In the genomic region with DNA sequence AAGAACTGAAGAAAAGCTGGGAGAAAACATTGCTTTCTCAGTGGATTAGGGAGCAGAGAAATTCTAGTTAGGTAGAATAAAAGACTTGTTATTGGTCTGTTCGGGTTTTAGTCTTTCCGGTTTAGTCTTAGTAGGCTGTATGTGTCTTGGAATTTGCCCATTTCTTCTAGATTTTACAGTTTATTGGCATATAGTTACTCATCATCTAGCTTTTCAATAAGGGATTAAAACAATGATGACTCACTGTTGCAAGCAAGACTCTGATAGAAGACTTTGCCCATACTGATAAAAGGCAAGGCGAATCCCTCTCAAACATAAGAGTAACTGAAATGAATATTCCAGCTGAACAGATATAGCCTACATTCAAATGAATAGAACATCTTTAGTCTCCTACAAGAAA, we compare ENCODE assay signal across 15 cellular contexts.
"Had no signal": no experiment of that assay in that cellular context is flagged by ENCODE, and none has a peak within 500 bp of the region (broad histone marks: within the 10 kb centered on the region; RNA-seq: fewer than 3 reads in every experiment).

No MANE protein-coding gene starts in this region.

- H3K4me3 ChIP-seq: ascending aorta, breast epithelium, testis had no signal

- H3K4me1 Mint-ChIP-seq: activated CD4-positive, alpha-beta T cell treated with anti-CD3 and anti-CD28 coated beads for 36 hours; activated CD8-positive, alpha-beta memory T cell treated with anti-CD3 and anti-CD28 coated beads, Interleukin-2, amount 10 ng/mL, durations not matched to agents 7 days and 5 days; activated naive CD4-positive, alpha-beta T cell treated with anti-CD3 and anti-CD28 coated beads, Interleukin-2, amount 10 ng/mL, durations not matched to agents 7 days and 5 days had no signal

- ATAC-seq: activated CD4-positive, alpha-beta T cell treated with anti-CD3 and anti-CD28 coated beads for 36 hours; activated CD8-positive, alpha-beta memory T cell treated with anti-CD3 and anti-CD28 coated beads, Interleukin-2, amount 10 ng/mL, durations not matched to agents 7 days and 5 days; natural killer cell treated with Interleukin-12 subunit alpha and Interleukin-12 subunit beta and Interleukin-15 and Interleukin-18, amount 100 ng/mL, for 72 hours; stimulated activated naive CD8-positive, alpha-beta T cell treated with anti-CD3 and anti-CD28 coated beads, Interleukin-15, Interleukin-2, amounts not matched to agents 100 U/mL and 50 U/mL, for 24 hours; T-cell had no signal

- H3K4me1 ChIP-seq: ascending aorta, breast epithelium, testis had no signal

- H3K27ac Mint-ChIP-seq: activated CD4-positive, alpha-beta memory T cell treated with anti-CD3 and anti-CD28 coated beads for 36 hours; activated CD4-positive, alpha-beta T cell treated with anti-CD3 and anti-CD28 coated beads for 36 hours; activated CD8-positive, alpha-beta memory T cell treated with anti-CD3 and anti-CD28 coated beads, Interleukin-2, amount 10 ng/mL, durations not matched to agents 7 days and 5 days; activated naive CD4-positive, alpha-beta T cell treated with anti-CD3 and anti-CD28 coated beads, Interleukin-2, amount 10 ng/mL, durations not matched to agents 7 days and 5 days; natural killer cell treated with Interleukin-12 subunit alpha and Interleukin-12 subunit beta and Interleukin-15 and Interleukin-18, amount 100 ng/mL, for 72 hours; T-cell had no signal

- H3K27me3 Mint-ChIP-seq: activated CD4-positive, alpha-beta memory T cell treated with anti-CD3 and anti-CD28 coated beads for 36 hours; activated CD4-positive, alpha-beta T cell treated with anti-CD3 and anti-CD28 coated beads for 36 hours; activated CD8-positive, alpha-beta memory T cell treated with anti-CD3 and anti-CD28 coated beads, Interleukin-2, amount 10 ng/mL, durations not matched to agents 7 days and 5 days; activated naive CD4-positive, alpha-beta T cell treated with anti-CD3 and anti-CD28 coated beads, Interleukin-2, amount 10 ng/mL, durations not matched to agents 7 days and 5 days; natural killer cell treated with Interleukin-12 subunit alpha and Interleukin-12 subunit beta and Interleukin-15 and Interleukin-18, amount 100 ng/mL, for 72 hours; T-cell had no signal

- H3K4me3 Mint-ChIP-seq: activated CD4-positive, alpha-beta memory T cell treated with anti-CD3 and anti-CD28 coated beads for 36 hours; activated CD4-positive, alpha-beta T cell treated with anti-CD3 and anti-CD28 coated beads for 36 hours; activated CD8-positive, alpha-beta memory T cell treated with anti-CD3 and anti-CD28 coated beads, Interleukin-2, amount 10 ng/mL, durations not matched to agents 7 days and 5 days; activated naive CD4-positive, alpha-beta T cell treated with anti-CD3 and anti-CD28 coated beads, Interleukin-2, amount 10 ng/mL, durations not matched to agents 7 days and 5 days; natural killer cell treated with Interleukin-12 subunit alpha and Interleukin-12 subunit beta and Interleukin-15 and Interleukin-18, amount 100 ng/mL, for 72 hours; T-cell had no signal

- H3K27me3 ChIP-seq: ascending aorta, breast epithelium, testis had no signal

- H3K36me3 ChIP-seq: breast epithelium, WERI-Rb-1 had no signal

- DNase-seq: activated CD4-positive, alpha-beta memory T cell treated with anti-CD3 and anti-CD28 coated beads for 36 hours; activated CD4-positive, alpha-beta T cell treated with anti-CD3 and anti-CD28 coated beads for 36 hours; activated CD8-positive, alpha-beta memory T cell treated with anti-CD3 and anti-CD28 coated beads, Interleukin-2, amount 10 ng/mL, durations not matched to agents 7 days and 5 days; activated naive CD4-positive, alpha-beta T cell treated with anti-CD3 and anti-CD28 coated beads, Interleukin-2, amount 10 ng/mL, durations not matched to agents 7 days and 5 days; activated T-cell treated with anti-CD3 and anti-CD28 coated beads, Interleukin-2, amount 50 U/mL, for 1 hour; head of caudate nucleus; nucleus accumbens; posterior cingulate gyrus; stimulated activated naive CD8-positive, alpha-beta T cell treated with anti-CD3 and anti-CD28 coated beads, Interleukin-15, Interleukin-2, amounts not matched to agents 100 U/mL and 50 U/mL, for 24 hours; T-cell; testis; WERI-Rb-1 had no signal

- H3K27ac ChIP-seq: ascending aorta, breast epithelium, testis, WERI-Rb-1 had no signal

- H3K9me3 ChIP-seq: testis had no signal
